In the genomic region with DNA sequence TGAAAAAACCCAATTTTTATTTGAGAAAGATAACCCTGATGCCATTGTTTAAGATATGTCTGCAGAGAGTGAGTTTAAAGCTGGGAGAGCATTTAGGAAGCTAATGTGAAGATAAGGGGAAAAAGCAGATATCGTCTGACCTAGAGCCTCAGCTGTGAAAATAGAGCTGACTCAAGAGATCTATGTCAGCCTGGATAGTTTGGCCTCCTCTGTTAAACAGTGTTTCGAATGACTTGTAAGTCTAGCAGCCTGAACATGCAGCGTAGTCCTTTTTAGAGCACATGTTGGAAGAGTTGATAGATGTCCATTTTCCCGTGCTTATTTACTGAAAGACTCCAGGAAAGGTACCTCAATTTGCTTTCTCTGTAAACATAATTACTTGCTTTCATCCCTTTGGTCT, we compare ENCODE assay signal across 21 cellular contexts. TPM values are rescaled to one million over a fixed set of nuclear protein-coding genes. Genes with fewer than 3 reads are reported as not detected.
DNase-seq lines count a peak whose midpoint lies in the region; ATAC-seq, FAIRE-seq and TF ChIP-seq lines count a peak whose summit lies in the region.
"Had no signal": no experiment of that assay in that cellular context is flagged by ENCODE, and none has a peak within 500 bp of the region (broad histone marks: within the 10 kb centered on the region; RNA-seq: fewer than 3 reads in every experiment).

No MANE protein-coding gene starts in this region.

- H3K4me2 ChIP-seq in mesenchymal stem cell (ENCODE audit: low read length, poor library complexity, severe bottlenecking) (no peak overlapping the region), smooth muscle cell (peak overlapping the region; percentile 80)

- H2AK5ac ChIP-seq in mesenchymal stem cell (ENCODE audit: low read length, severe bottlenecking), result no peak overlapping the region

- H3K18ac ChIP-seq in mesenchymal stem cell (ENCODE audit: low read depth in 1 of 2, low read length in 2 of 2), result no peak overlapping the region

- DNase-seq in NCI-H146 (lab: John Stamatoyannopoulos, UW), result peak; percentile 44
- no peak for DNase-seq in NCI-H146 treated with DMSO at 0.1 percent for 48 hours (lab: John Stamatoyannopoulos, UW; ENCODE audit: unreplicated experiment)
- no peak for DNase-seq in dorsolateral prefrontal cortex
- DNase-seq in mesenchymal stem cell, result peak; percentile 72
- DNase-seq in smooth muscle cell (lab: John Stamatoyannopoulos, UW; ENCODE audit: unreplicated experiment), result no peak
- no peak for DNase-seq in GM10248 (ENCODE audit: extremely low spot score)
- no peak for DNase-seq in left colon
- DNase-seq in small intestine, result no peak
- DNase-seq: heart left ventricle; immature natural killer cell; lower lobe of right lung; naive thymus-derived CD8-positive, alpha-beta T cell; NCI-H1092 treated with DMSO at 0.1 percent for 48 hours; NCI-H510A treated with DMSO at 0.1 percent for 48 hours; SHP77 treated with DMSO at 0.1 percent for 48 hours; stimulated activated CD4-positive, alpha-beta T cell treated with anti-CD3 and anti-CD28 coated beads, Interleukin-4, amount 100 ng/mL, for 24 hours; T-helper 2 cell had no signal

- peaks cover 76% of the 10 kb centered on the region for H3K79me2 ChIP-seq in smooth muscle cell (ENCODE audit: low read depth)

- H2BK5ac ChIP-seq in mesenchymal stem cell (ENCODE audit: low read depth, low read length, poor library complexity, severe bottlenecking), result no peak overlapping the region

- H3K79me1 ChIP-seq in mesenchymal stem cell (replicated peaks; ENCODE audit: low read length, poor library complexity, severe bottlenecking), result peaks cover 10% of the 10 kb centered on the region

- H4K91ac ChIP-seq in mesenchymal stem cell (ENCODE audit: low read length), result no peak overlapping the region

- no peaks in the 10 kb centered on the region for H4K20me1 ChIP-seq in smooth muscle cell (ENCODE audit: low read depth)

- H2BK15ac ChIP-seq in mesenchymal stem cell (ENCODE audit: low read depth, poor library complexity, severe bottlenecking), result no peak overlapping the region

- WGBS in mesenchymal stem cell, result 16% methylated on average over 3 of the region's 4 CpGs
- WGBS in smooth muscle cell (ENCODE audit: low lambda C conversion rate), result 5% methylated on average over 4 of the region's 4 CpGs
- WGBS in small intestine, 3 donors, result 61 to 84% (median 75%) methylated on average over 4 of the region's 4 CpGs

- no peak overlapping the region for H3K23ac ChIP-seq in mesenchymal stem cell (ENCODE audit: low read length in 2 of 2)

- no peak overlapping the region for H3K9ac ChIP-seq in mesenchymal stem cell (ENCODE audit: low read length)
- no peak overlapping the region for H3K9ac ChIP-seq in smooth muscle cell (ENCODE audit: low read depth)

- H3F3A ChIP-seq in smooth muscle cell (ENCODE audit: low read depth), result peaks cover 15% of the 10 kb centered on the region

- ATAC-seq in left colon, result no peak
- ATAC-seq: heart left ventricle; naive thymus-derived CD8-positive, alpha-beta T cell had no signal

- no peak for FAIRE-seq in small intestine (lab: Jason Lieb, UNC)
- FAIRE-seq: HTR-8/SVneo had no signal

- POLR2A ChIA-PET in GM10248 (lab: Yijun Ruan, JAX), result no interaction called here

- H3K27me3 ChIP-seq in dorsolateral prefrontal cortex (no peaks in the 10 kb centered on the region), mesenchymal stem cell (ENCODE audit: control insufficient read depth in 1 of 2, insufficient read depth in 1 of 2, low read length in 2 of 2) (no peaks in the 10 kb centered on the region), smooth muscle cell (ENCODE audit: low read depth) (no peaks in the 10 kb centered on the region), small intestine (ENCODE audit: control insufficient read depth in 2 of 2, insufficient read depth in 2 of 2, low read length in 2 of 2) (no peaks in the 10 kb centered on the region)
- H3K27me3 ChIP-seq: esophagus muscularis mucosa, heart left ventricle had no signal

- no peak overlapping the region for H3K14ac ChIP-seq in mesenchymal stem cell (ENCODE audit: low read length in 2 of 2)

- peak overlapping the region in 53 of 59 donors; percentile 3 to 83 (median 54) for H3K27ac ChIP-seq in dorsolateral prefrontal cortex
- H3K27ac ChIP-seq in mesenchymal stem cell (ENCODE audit: low read length, poor library complexity, severe bottlenecking), result no peak overlapping the region
- peak overlapping the region; percentile 68 for H3K27ac ChIP-seq in smooth muscle cell (ENCODE audit: low read depth)
- H3K27ac ChIP-seq in small intestine (ENCODE audit: low read depth in 1 of 2, low read length in 1 of 2), result no peak overlapping the region
- H3K27ac ChIP-seq: 22Rv1, esophagus muscularis mucosa, heart left ventricle, lower lobe of right lung, skin epidermis had no signal

- no peaks in the 10 kb centered on the region for H3K4me1 ChIP-seq in mesenchymal stem cell (ENCODE audit: control insufficient read depth, insufficient read depth, low read depth, low read length)
- peaks cover 31% of the 10 kb centered on the region for H3K4me1 ChIP-seq in smooth muscle cell (ENCODE audit: low read depth)
- no peaks in the 10 kb centered on the region for H3K4me1 ChIP-seq in small intestine (ENCODE audit: control insufficient read depth in 2 of 2, insufficient read depth in 1 of 2, low read depth in 1 of 2, low read length in 1 of 2)
- H3K4me1 ChIP-seq: esophagus muscularis mucosa, lower lobe of right lung had no signal

- CTCF ChIA-PET in GM10248 (lab: Yijun Ruan, JAX), result interaction anchor here (0.9 to 1.3 kb wide), 3 partner anchors 9 to 37 kb away, joined by 3 to 4 read pairs (median 3); no protein-coding TSS in a partner anchor

- no peak overlapping the region for H4K8ac ChIP-seq in mesenchymal stem cell (ENCODE audit: low read length)

- H3K4me3 ChIP-seq in dorsolateral prefrontal cortex (peak overlapping the region in 4 of 59 donors; percentile 15 to 20 (median 17)), mesenchymal stem cell (ENCODE audit: insufficient read depth in 1 of 2, low read depth in 1 of 2, low read length in 2 of 2) (no peak overlapping the region), smooth muscle cell (peak overlapping the region; percentile 3), small intestine (ENCODE audit: low read depth in 1 of 2, low read length in 2 of 2) (no peak overlapping the region)
- H3K4me3 ChIP-seq: esophagus muscularis mucosa, heart left ventricle, lower lobe of right lung, skin epidermis had no signal

- H3K36me3 ChIP-seq in mesenchymal stem cell (ENCODE audit: control insufficient read depth in 1 of 2, insufficient read depth in 2 of 2, low read depth in 1 of 2, low read length in 2 of 2) (no peaks in the 10 kb centered on the region), smooth muscle cell (ENCODE audit: low read depth) (no peaks in the 10 kb centered on the region), small intestine (ENCODE audit: control insufficient read depth in 2 of 2, insufficient read depth in 2 of 2, low read length in 2 of 2) (no peaks in the 10 kb centered on the region)
- H3K36me3 ChIP-seq: esophagus muscularis mucosa, heart left ventricle, lower lobe of right lung had no signal

- intact Hi-C loops in dorsolateral prefrontal cortex (cut with DNase I), result no loop called here
- intact Hi-C loops in left colon (cut with DNase I, micrococcal nuclease), result no loop called here

- H2AFZ ChIP-seq in mesenchymal stem cell (ENCODE audit: low read depth, low read length), result no peak overlapping the region
- no peak overlapping the region for H2AFZ ChIP-seq in smooth muscle cell (ENCODE audit: low read depth)

- no peak overlapping the region for H2BK12ac ChIP-seq in mesenchymal stem cell (ENCODE audit: low read length in 2 of 2)

- H3K9me3 ChIP-seq in mesenchymal stem cell (ENCODE audit: control insufficient read depth, low read length) (no peaks in the 10 kb centered on the region), smooth muscle cell (replicated peaks; ENCODE audit: low read depth) (no peaks in the 10 kb centered on the region), small intestine (ENCODE audit: control insufficient read depth, low read depth) (no peaks in the 10 kb centered on the region)
- H3K9me3 ChIP-seq: esophagus muscularis mucosa, heart left ventricle, lower lobe of right lung had no signal

- H2BK120ac ChIP-seq in mesenchymal stem cell (ENCODE audit: low read depth, low read length), result no peak overlapping the region

- no peak overlapping the region for H3K4ac ChIP-seq in mesenchymal stem cell (ENCODE audit: low read depth in 1 of 2, low read length in 2 of 2)

- TF ChIP-seq CTCF in dorsolateral prefrontal cortex (IDR thresholded peaks at IDR 0.05 in 54 of 56, conservative IDR thresholded peaks at IDR 0.05 in 2 of 56; ENCODE audit: low read depth in 1 of 56, partially characterized antibody in 56 of 56) (peak in 1 of 56 donors; percentile 8), smooth muscle cell (IDR thresholded peaks at IDR 0.05; ENCODE audit: borderline replicate concordance, insufficient read depth, poor library complexity, severe bottlenecking) (no peak), GM10248 (IDR thresholded peaks at IDR 0.05; ENCODE audit: control extremely low read depth, extremely low read depth, low read depth, missing control alignments) (no peak)

RNA-seq across cellular contexts. Expression of gene ALCAM, which starts 48.1 kb away (rescaled TPM):
- total RNA-seq in dorsolateral prefrontal cortex, result 100 to 1,000 TPM in 27 of 120 experiments, 10 to 100 TPM in 93; 43.9 to 211 (median 78.4) TPM
- 164 TPM for polyA plus RNA-seq in mesenchymal stem cell (2013, experiment 1 of 2)
- polyA plus RNA-seq in mesenchymal stem cell (2013, experiment 2 of 2), result 168 TPM
- total RNA-seq in smooth muscle cell, result 314 and 372 TPM in 2 replicates
- polyA plus RNA-seq in smooth muscle cell, result 92.7 and 110 TPM in 2 replicates
- 10 to 100 TPM; 20.3 to 21.4 TPM for total RNA-seq in left colon
- 10 to 100 TPM in 1 of 3 donors, 1 to 10 TPM in 2; 9.2 to 15.4 (median 9.6) TPM for polyA plus RNA-seq in small intestine

Comparison
In these comparisons a context has a peak if more than half of its experiments do, and no peak if none do; other contexts are left out.
1. DNase-seq: peak in NCI-H146 (single experiment) and mesenchymal stem cell (single experiment); none in NCI-H146 treated with DMSO at 0.1 percent for 48 hours (single experiment), dorsolateral prefrontal cortex (0 of 10), smooth muscle cell (single experiment), GM10248 (single experiment), left colon (0 of 2) and small intestine (single experiment).
2. H3K27ac ChIP-seq: peak in dorsolateral prefrontal cortex (53 of 59) and smooth muscle cell (single experiment); none in mesenchymal stem cell (single experiment) and small intestine (0 of 2).